1 cellular context compared by ENCODE assay signal in the genomic region with DNA sequence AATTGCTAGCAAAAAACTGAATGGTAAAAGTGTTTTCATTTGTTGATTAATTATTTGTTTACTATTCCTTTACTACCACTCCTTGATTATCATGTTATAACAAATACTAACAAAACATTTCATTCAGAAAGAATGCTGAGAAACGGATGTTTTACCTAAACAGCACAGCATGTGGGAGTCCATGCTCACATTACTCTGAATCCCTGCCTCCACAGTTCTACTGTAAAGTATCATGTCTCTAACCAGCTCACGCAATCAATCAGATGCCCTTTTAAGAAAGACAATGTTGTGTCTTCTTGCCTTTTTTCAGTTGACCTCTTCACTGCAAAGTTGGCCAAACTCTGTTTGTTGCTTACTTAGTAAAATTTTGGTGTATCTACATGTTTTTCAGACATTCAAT.
TF ChIP-seq lines count a peak whose summit lies in the region.

No MANE protein-coding gene starts in this region.

TF ChIP-seq in GM23338, 12 proteins besides CTCF, POLR2A, EP300 and RAD21 (continued from another document):
- TF ChIP-seq, protein P1, sequence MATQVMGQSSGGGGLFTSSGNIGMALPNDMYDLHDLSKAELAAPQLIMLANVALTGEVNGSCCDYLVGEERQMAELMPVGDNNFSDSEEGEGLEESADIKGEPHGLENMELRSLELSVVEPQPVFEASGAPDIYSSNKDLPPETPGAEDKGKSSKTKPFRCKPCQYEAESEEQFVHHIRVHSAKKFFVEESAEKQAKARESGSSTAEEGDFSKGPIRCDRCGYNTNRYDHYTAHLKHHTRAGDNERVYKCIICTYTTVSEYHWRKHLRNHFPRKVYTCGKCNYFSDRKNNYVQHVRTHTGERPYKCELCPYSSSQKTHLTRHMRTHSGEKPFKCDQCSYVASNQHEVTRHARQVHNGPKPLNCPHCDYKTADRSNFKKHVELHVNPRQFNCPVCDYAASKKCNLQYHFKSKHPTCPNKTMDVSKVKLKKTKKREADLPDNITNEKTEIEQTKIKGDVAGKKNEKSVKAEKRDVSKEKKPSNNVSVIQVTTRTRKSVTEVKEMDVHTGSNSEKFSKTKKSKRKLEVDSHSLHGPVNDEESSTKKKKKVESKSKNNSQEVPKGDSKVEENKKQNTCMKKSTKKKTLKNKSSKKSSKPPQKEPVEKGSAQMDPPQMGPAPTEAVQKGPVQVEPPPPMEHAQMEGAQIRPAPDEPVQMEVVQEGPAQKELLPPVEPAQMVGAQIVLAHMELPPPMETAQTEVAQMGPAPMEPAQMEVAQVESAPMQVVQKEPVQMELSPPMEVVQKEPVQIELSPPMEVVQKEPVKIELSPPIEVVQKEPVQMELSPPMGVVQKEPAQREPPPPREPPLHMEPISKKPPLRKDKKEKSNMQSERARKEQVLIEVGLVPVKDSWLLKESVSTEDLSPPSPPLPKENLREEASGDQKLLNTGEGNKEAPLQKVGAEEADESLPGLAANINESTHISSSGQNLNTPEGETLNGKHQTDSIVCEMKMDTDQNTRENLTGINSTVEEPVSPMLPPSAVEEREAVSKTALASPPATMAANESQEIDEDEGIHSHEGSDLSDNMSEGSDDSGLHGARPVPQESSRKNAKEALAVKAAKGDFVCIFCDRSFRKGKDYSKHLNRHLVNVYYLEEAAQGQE (IDR thresholded peaks at IDR 0.05; ENCODE audit: unreplicated experiment), result no peak
- no peak for TF ChIP-seq POLR2AphosphoS5 (IDR thresholded peaks at IDR 0.05; ENCODE audit: low read depth)
- no peak for TF ChIP-seq EZH2 (IDR thresholded peaks at IDR 0.05; ENCODE audit: low read depth, unreplicated experiment)
- TF ChIP-seq ZNF114 (CRISPR knock-in tag; IDR thresholded peaks at IDR 0.05), result no peak
- no peak for TF ChIP-seq STAT1 (IDR thresholded peaks at IDR 0.05; ENCODE audit: unreplicated experiment)
- TF ChIP-seq, protein P2, sequence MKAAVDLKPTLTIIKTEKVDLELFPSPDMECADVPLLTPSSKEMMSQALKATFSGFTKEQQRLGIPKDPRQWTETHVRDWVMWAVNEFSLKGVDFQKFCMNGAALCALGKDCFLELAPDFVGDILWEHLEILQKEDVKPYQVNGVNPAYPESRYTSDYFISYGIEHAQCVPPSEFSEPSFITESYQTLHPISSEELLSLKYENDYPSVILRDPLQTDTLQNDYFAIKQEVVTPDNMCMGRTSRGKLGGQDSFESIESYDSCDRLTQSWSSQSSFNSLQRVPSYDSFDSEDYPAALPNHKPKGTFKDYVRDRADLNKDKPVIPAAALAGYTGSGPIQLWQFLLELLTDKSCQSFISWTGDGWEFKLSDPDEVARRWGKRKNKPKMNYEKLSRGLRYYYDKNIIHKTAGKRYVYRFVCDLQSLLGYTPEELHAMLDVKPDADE (IDR thresholded peaks at IDR 0.05), result no peak
- no peak for TF ChIP-seq NANOG (IDR thresholded peaks at IDR 0.05; ENCODE audit: borderline replicate concordance)
- no peak for TF ChIP-seq JUNB (IDR thresholded peaks at IDR 0.05; ENCODE audit: unreplicated experiment)
- no peak for TF ChIP-seq CREB1 (CRISPR knock-in tag; IDR thresholded peaks at IDR 0.05; ENCODE audit: low read depth)
- TF ChIP-seq, protein P3, sequence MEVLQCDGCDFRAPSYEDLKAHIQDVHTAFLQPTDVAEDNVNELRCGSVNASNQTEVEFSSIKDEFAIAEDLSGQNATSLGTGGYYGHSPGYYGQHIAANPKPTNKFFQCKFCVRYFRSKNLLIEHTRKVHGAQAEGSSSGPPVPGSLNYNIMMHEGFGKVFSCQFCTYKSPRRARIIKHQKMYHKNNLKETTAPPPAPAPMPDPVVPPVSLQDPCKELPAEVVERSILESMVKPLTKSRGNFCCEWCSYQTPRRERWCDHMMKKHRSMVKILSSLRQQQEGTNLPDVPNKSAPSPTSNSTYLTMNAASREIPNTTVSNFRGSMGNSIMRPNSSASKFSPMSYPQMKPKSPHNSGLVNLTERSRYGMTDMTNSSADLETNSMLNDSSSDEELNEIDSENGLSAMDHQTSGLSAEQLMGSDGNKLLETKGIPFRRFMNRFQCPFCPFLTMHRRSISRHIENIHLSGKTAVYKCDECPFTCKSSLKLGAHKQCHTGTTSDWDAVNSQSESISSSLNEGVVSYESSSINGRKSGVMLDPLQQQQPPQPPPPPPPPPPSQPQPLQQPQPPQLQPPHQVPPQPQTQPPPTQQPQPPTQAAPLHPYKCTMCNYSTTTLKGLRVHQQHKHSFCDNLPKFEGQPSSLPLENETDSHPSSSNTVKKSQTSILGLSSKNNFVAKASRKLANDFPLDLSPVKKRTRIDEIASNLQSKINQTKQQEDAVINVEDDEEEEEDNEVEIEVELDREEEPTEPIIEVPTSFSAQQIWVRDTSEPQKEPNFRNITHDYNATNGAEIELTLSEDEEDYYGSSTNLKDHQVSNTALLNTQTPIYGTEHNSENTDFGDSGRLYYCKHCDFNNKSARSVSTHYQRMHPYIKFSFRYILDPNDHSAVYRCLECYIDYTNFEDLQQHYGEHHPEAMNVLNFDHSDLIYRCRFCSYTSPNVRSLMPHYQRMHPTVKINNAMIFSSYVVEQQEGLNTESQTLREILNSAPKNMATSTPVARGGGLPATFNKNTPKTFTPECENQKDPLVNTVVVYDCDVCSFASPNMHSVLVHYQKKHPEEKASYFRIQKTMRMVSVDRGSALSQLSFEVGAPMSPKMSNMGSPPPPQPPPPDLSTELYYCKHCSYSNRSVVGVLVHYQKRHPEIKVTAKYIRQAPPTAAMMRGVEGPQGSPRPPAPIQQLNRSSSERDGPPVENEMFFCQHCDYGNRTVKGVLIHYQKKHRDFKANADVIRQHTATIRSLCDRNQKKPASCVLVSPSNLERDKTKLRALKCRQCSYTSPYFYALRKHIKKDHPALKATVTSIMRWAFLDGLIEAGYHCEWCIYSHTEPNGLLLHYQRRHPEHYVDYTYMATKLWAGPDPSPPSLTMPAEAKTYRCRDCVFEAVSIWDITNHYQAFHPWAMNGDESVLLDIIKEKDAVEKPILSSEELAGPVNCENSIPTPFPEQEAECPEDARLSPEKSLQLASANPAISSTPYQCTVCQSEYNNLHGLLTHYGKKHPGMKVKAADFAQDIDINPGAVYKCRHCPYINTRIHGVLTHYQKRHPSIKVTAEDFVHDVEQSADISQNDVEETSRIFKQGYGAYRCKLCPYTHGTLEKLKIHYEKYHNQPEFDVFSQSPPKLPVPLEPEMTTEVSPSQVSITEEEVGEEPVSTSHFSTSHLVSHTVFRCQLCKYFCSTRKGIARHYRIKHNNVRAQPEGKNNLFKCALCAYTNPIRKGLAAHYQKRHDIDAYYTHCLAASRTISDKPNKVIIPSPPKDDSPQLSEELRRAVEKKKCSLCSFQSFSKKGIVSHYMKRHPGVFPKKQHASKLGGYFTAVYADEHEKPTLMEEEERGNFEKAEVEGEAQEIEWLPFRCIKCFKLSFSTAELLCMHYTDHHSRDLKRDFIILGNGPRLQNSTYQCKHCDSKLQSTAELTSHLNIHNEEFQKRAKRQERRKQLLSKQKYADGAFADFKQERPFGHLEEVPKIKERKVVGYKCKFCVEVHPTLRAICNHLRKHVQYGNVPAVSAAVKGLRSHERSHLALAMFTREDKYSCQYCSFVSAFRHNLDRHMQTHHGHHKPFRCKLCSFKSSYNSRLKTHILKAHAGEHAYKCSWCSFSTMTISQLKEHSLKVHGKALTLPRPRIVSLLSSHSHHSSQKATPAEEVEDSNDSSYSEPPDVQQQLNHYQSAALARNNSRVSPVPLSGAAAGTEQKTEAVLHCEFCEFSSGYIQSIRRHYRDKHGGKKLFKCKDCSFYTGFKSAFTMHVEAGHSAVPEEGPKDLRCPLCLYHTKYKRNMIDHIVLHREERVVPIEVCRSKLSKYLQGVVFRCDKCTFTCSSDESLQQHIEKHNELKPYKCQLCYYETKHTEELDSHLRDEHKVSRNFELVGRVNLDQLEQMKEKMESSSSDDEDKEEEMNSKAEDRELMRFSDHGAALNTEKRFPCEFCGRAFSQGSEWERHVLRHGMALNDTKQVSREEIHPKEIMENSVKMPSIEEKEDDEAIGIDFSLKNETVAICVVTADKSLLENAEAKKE (CRISPR knock-in tag; IDR thresholded peaks at IDR 0.05), result no peak
